Comparison of ENCODE assay signal across 8 cellular contexts in genomic region chr4:70839537-70840093, GRCh38. TPM values are rescaled to one million over a fixed set of nuclear protein-coding genes. Genes with fewer than 3 reads are reported as not detected.
DNase-seq lines count a peak whose midpoint lies in the region; ATAC-seq, FAIRE-seq and TF ChIP-seq lines count a peak whose summit lies in the region.

TSS of gene GRSF1 (minus strand) at chr4:70839890. CDS start at chr4:70839827, 63 bp downstream.

- H3K79me2 ChIP-seq in keratinocyte (ENCODE audit: control insufficient read depth, insufficient read depth, low read length) = peaks cover 45% of the 10 kb centered on the region

- H3K4me2 ChIP-seq in keratinocyte (ENCODE audit: control insufficient read depth, extremely low read depth, insufficient read depth, low read depth, low read length) = peak within 1 kb of the TSS; percentile 98

- TF ChIP-seq CTCF in AG10803 (conservative IDR thresholded peaks at IDR 0.05; ENCODE audit: low read length) (no peak; the same call in 1 of the 2 replicates), keratinocyte (optimal IDR thresholded peaks at IDR 0.05 in 1 of 3, IDR thresholded peaks at IDR 0.05 in 1 of 3, conservative IDR thresholded peaks at IDR 0.05 in 1 of 3; ENCODE audit: extremely low read depth in 1 of 3, insufficient read depth in 2 of 3, low read length in 3 of 3) (peak in 1 of 3 experiments; percentile 35)

- peaks cover 2% of the 10 kb centered on the region for H3K9me1 ChIP-seq in keratinocyte (ENCODE audit: control insufficient read depth, extremely low read depth, insufficient read depth, low read length)

- H3K9ac ChIP-seq in keratinocyte (ENCODE audit: control insufficient read depth, extremely low read depth, insufficient read depth, low read length) = peak within 1 kb of the TSS; percentile 92

- peak; percentile 91 for DNase-seq in AG10803 (ENCODE audit: low read depth)
- peak; percentile 47 for DNase-seq in NCI-H345 treated with DMSO at 0.1 percent for 48 hours (lab: John Stamatoyannopoulos, UW; ENCODE audit: unreplicated experiment)
- DNase-seq in activated CD4-positive, CD25-positive, alpha-beta regulatory T cell treated with anti-CD3 and anti-CD28 coated beads, Interleukin-2, amount 50 U/mL, for 16 hours (ENCODE audit: low read depth, low spot score) = peak; percentile 86
- DNase-seq in central memory CD4-positive, alpha-beta T cell = peak; percentile 95
- peak; percentile 41 for DNase-seq in keratinocyte (ENCODE audit: low read depth, low spot score)
- peak; percentile 88 to 91 (median 90) for DNase-seq in stimulated activated CD4-positive, alpha-beta T cell treated with anti-CD3 and anti-CD28 coated beads, Interleukin-12 subunit alpha, Interleukin-12 subunit beta, amount 100 ng/mL, for 48 hours (ENCODE audit: low read depth in 2 of 3, low spot score in 1 of 3)

- peaks cover 11% of the 10 kb centered on the region for H4K20me1 ChIP-seq in keratinocyte (ENCODE audit: control insufficient read depth, extremely low read depth, insufficient read depth, low read length)

- ATAC-seq in GM18907 (IDR thresholded peaks at IDR 0.05; ENCODE audit: unreplicated experiment) (peak; percentile 74), HG03139 (IDR thresholded peaks at IDR 0.05; ENCODE audit: unreplicated experiment) (peak; percentile 57)

- peak within 1 kb of the TSS; percentile 88 for H2AFZ ChIP-seq in keratinocyte (ENCODE audit: control insufficient read depth, low read length)

- no peaks in the 10 kb centered on the region for H3K9me3 ChIP-seq in keratinocyte (ENCODE audit: control insufficient read depth, low read depth, low read length)

- H3K36me3 ChIP-seq in keratinocyte (ENCODE audit: control insufficient read depth in 2 of 2, extremely low read depth in 1 of 2, insufficient read depth in 2 of 2, low read length in 2 of 2) = peaks cover 3 to 5% of the 10 kb centered on the region in 2 experiments

- peak within 1 kb of the TSS; percentile 81 for H3K27ac ChIP-seq in keratinocyte (ENCODE audit: control insufficient read depth, insufficient read depth, low read length)

- H3K4me3 ChIP-seq in AG10803 (ENCODE audit: low read length) (peak within 1 kb of the TSS; percentile 98), keratinocyte (ENCODE audit: control insufficient read depth in 2 of 3, extremely low read depth in 1 of 3, insufficient read depth in 2 of 3, low read depth in 1 of 3, low read length in 3 of 3) (peak within 1 kb of the TSS; percentile 74 to 98 (median 95))

- no peaks in the 10 kb centered on the region for H3K27me3 ChIP-seq in keratinocyte (ENCODE audit: control insufficient read depth, extremely low read depth, insufficient read depth, low read length)

- dilution Hi-C loops in keratinocyte (cut with MboI; ENCODE audit: extremely low pct_ligation_motif_present, low sequenced_read_pairs) = no loop called here

- FAIRE-seq in keratinocyte (lab: Jason Lieb, UNC) = no peak

- H3K4me1 ChIP-seq in keratinocyte (ENCODE audit: control insufficient read depth, extremely low read depth, insufficient read depth, low read length) = peaks cover 6% of the 10 kb centered on the region

RNA-seq across cellular contexts. Expression of gene GRSF1, which starts in this region (rescaled TPM):
- polyA plus RNA-seq in keratinocyte = 71.5 to 121 TPM (median 77.9 TPM) in 3 replicates
- 53.0 TPM for polyA plus RNA-seq in keratinocyte (2011; ENCODE audit: low read depth)
- 65.4 and 108 TPM in 2 replicates for polyA plus RNA-seq in keratinocyte (2011; cell fraction: cytosol; rRNA removed)
- 61.5 and 79.8 TPM in 2 replicates for polyA plus RNA-seq in keratinocyte (2011; cell fraction: nucleus; rRNA removed)
- 60.0 and 79.6 TPM in 2 replicates for polyA plus RNA-seq in keratinocyte (2012; ENCODE audit: low replicate concordance)
- 16.8 to 65.7 TPM (median 44.8 TPM) in 3 replicates for polyA minus RNA-seq in keratinocyte
- polyA minus RNA-seq in keratinocyte (2011; cell fraction: cytosol; rRNA and poly(A)+ RNA removed) = 47.6 TPM
- 21.2 and 37.7 TPM in 2 replicates for polyA minus RNA-seq in keratinocyte (2011; cell fraction: nucleus; rRNA and poly(A)+ RNA removed)

Comparison
In these comparisons a context has a peak if more than half of its experiments do, and no peak if none do; other contexts are left out.
1. Peak in every context shown above with its lines: DNase-seq, ATAC-seq, H3K4me3 ChIP-seq and H3K27ac ChIP-seq.
2. DNase-seq: peak in every context shown above with its lines; median percentile 95 in central memory CD4-positive, alpha-beta T cell; 91 in AG10803; 90 in stimulated activated CD4-positive, alpha-beta T cell treated with anti-CD3 and anti-CD28 coated beads, Interleukin-12 subunit alpha, Interleukin-12 subunit beta, amount 100 ng/mL, for 48 hours; 86 in activated CD4-positive, CD25-positive, alpha-beta regulatory T cell treated with anti-CD3 and anti-CD28 coated beads, Interleukin-2, amount 50 U/mL, for 16 hours; 47 in NCI-H345 treated with DMSO at 0.1 percent for 48 hours; 41 in keratinocyte.